In genomic region chr10:10830316-10831061, GRCh38 we compare ENCODE assay signal across 12 cellular contexts.
DNase-seq lines count a peak whose midpoint lies in the region; ATAC-seq and TF ChIP-seq lines count a peak whose summit lies in the region.
"Had no signal": no experiment of that assay in that cellular context is flagged by ENCODE, and none has a peak within 500 bp of the region (broad histone marks: within the 10 kb centered on the region; RNA-seq: fewer than 3 reads in every experiment).

No MANE protein-coding gene starts in this region.

- intact Hi-C loops in A673 (cut with micrococcal nuclease; ENCODE audit: unreplicated experiment), result no loop called here

- WGBS in mesenchymal stem cell, result no CpG with 5 or more reads among the region's 5 CpGs
- 60 to 66% methylated on average over 5 of the region's 5 CpGs for WGBS in upper lobe of left lung, 2 donors

- TF ChIP-seq POLR2A in upper lobe of left lung (IDR thresholded peaks at IDR 0.05), result no peak

- POLR2A ChIA-PET in A673 (lab: Charles Lee; ENCODE audit: low non-redundant PET), result no interaction called here

- peak; percentile 47 to 91 for ATAC-seq in upper lobe of left lung (ENCODE audit: low FRiP score in 2 of 2)
- ATAC-seq: stimulated activated naive CD8-positive, alpha-beta T cell treated with anti-CD3 and anti-CD28 coated beads, Interleukin-15, Interleukin-2, amounts not matched to agents 100 U/mL and 50 U/mL, for 24 hours had no signal

- no peak overlapping the region for H2BK5ac ChIP-seq in mesenchymal stem cell (ENCODE audit: low read depth, low read length, poor library complexity, severe bottlenecking)

- H2AFZ ChIP-seq in mesenchymal stem cell (ENCODE audit: low read depth, low read length), result no peak overlapping the region

- CTCF ChIA-PET in A673 (lab: Charles Lee), result no interaction called here

- H2AK5ac ChIP-seq in mesenchymal stem cell (ENCODE audit: low read length, severe bottlenecking), result no peak overlapping the region

- no peaks in the 10 kb centered on the region for H3K9me3 ChIP-seq in mesenchymal stem cell (ENCODE audit: control insufficient read depth, low read length)
- no peaks in the 10 kb centered on the region for H3K9me3 ChIP-seq in upper lobe of left lung
- no peaks in the 10 kb centered on the region for H3K9me3 ChIP-seq in A673 (ENCODE audit: low read depth, low read length, poor library complexity, severe bottlenecking)

- TF ChIP-seq CTCF in epithelial cell of esophagus (IDR thresholded peaks at IDR 0.05; ENCODE audit: insufficient read depth, low read depth, low read length, missing control alignments) (no peak), upper lobe of left lung (IDR thresholded peaks at IDR 0.05) (no peak), A673 (conservative IDR thresholded peaks at IDR 0.05; ENCODE audit: low read depth, low read length) (no peak)

- TF ChIP-seq EP300 in upper lobe of left lung (IDR thresholded peaks at IDR 0.05), result no peak

- H3K27me3 ChIP-seq in mesenchymal stem cell (ENCODE audit: control insufficient read depth in 1 of 2, insufficient read depth in 1 of 2, low read length in 2 of 2) (no peaks in the 10 kb centered on the region), upper lobe of left lung (no peaks in the 10 kb centered on the region), A673 (replicated peaks; ENCODE audit: insufficient read depth, low read depth, low read length, poor library complexity) (peaks cover 20% of the 10 kb centered on the region)

- H3K4ac ChIP-seq in mesenchymal stem cell (ENCODE audit: low read depth in 1 of 2, low read length in 2 of 2), result no peak overlapping the region

- H3K18ac ChIP-seq in mesenchymal stem cell (ENCODE audit: low read depth in 1 of 2, low read length in 2 of 2), result no peak overlapping the region

- H2BK120ac ChIP-seq in mesenchymal stem cell (ENCODE audit: low read depth, low read length), result no peak overlapping the region

- H3K4me1 ChIP-seq in mesenchymal stem cell (ENCODE audit: control insufficient read depth, insufficient read depth, low read depth, low read length) (peaks cover 3% of the 10 kb centered on the region), upper lobe of left lung (peaks cover 0 to 12% (median 3%) of the 10 kb centered on the region in 4 donors), A673 (ENCODE audit: insufficient read depth, low read length, poor library complexity, severe bottlenecking) (no peaks in the 10 kb centered on the region)

- H2BK15ac ChIP-seq in mesenchymal stem cell (ENCODE audit: low read depth, poor library complexity, severe bottlenecking), result no peak overlapping the region

- H3K23ac ChIP-seq in mesenchymal stem cell (ENCODE audit: low read length in 2 of 2), result no peak overlapping the region

- no peak overlapping the region for H2BK12ac ChIP-seq in mesenchymal stem cell (ENCODE audit: low read length in 2 of 2)

- H4K8ac ChIP-seq in mesenchymal stem cell (ENCODE audit: low read length), result no peak overlapping the region

- H3K4me3 ChIP-seq in epithelial cell of esophagus (ENCODE audit: low read length) (no peak overlapping the region), mesenchymal stem cell (ENCODE audit: insufficient read depth in 1 of 2, low read depth in 1 of 2, low read length in 2 of 2) (peak overlapping the region in 1 of 2 experiments; percentile 8), upper lobe of left lung (no peak overlapping the region), A673 (ENCODE audit: low read depth, low read length, poor library complexity, severe bottlenecking) (no peak overlapping the region)

- DNase-seq in NCI-H226 (peak; percentile 82), epithelial cell of esophagus (ENCODE audit: low read depth) (peak; percentile 87), mesenchymal stem cell (peak; percentile 93), upper lobe of left lung (no peak), NCI-H510A treated with DMSO at 0.1 percent for 48 hours (lab: John Stamatoyannopoulos, UW) (no peak), mucosa of gallbladder (ENCODE audit: low spot score) (no peak), A673 (ENCODE audit: low spot score) (no peak), H4 (ENCODE audit: low spot score) (no peak)
- DNase-seq: activated CD4-positive, alpha-beta T cell treated with anti-CD3 and anti-CD28 coated beads, Interleukin-2, amount 50 U/mL, for 4 hours; NCI-H1092 treated with DMSO at 0.1 percent for 48 hours; retina; stimulated activated naive CD8-positive, alpha-beta T cell treated with anti-CD3 and anti-CD28 coated beads, Interleukin-15, Interleukin-2, amounts not matched to agents 100 U/mL and 50 U/mL, for 24 hours had no signal

- H4K91ac ChIP-seq in mesenchymal stem cell (ENCODE audit: low read length), result no peak overlapping the region

- H3K36me3 ChIP-seq in mesenchymal stem cell (ENCODE audit: control insufficient read depth in 1 of 2, insufficient read depth in 2 of 2, low read depth in 1 of 2, low read length in 2 of 2) (no peaks in the 10 kb centered on the region), upper lobe of left lung (no peaks in the 10 kb centered on the region), A673 (ENCODE audit: insufficient read depth, low read length, poor library complexity, severe bottlenecking) (no peaks in the 10 kb centered on the region)

- peak overlapping the region; percentile 94 for H3K9ac ChIP-seq in mesenchymal stem cell (ENCODE audit: low read length)

- no peaks in the 10 kb centered on the region for H3K79me1 ChIP-seq in mesenchymal stem cell (replicated peaks; ENCODE audit: low read length, poor library complexity, severe bottlenecking)

- BruUV-seq in A673 (replicated peaks; lab: Mats Ljungman, UMichigan), result no TSS peak

- H3K14ac ChIP-seq in mesenchymal stem cell (ENCODE audit: low read length in 2 of 2), result no peak overlapping the region

- H3K4me2 ChIP-seq in mesenchymal stem cell (ENCODE audit: low read length, poor library complexity, severe bottlenecking), result no peak overlapping the region

- no peak overlapping the region for H3K27ac ChIP-seq in mesenchymal stem cell (ENCODE audit: low read length, poor library complexity, severe bottlenecking)
- H3K27ac ChIP-seq in upper lobe of left lung, result peak overlapping the region; percentile 75 to 83 (median 80)
- H3K27ac ChIP-seq in A673 (ENCODE audit: low read depth, low read length, poor library complexity, severe bottlenecking), result no peak overlapping the region

Comparison
In these comparisons a context has a peak if more than half of its experiments do, and no peak if none do; other contexts are left out.
1. DNase-seq: peak in NCI-H226 (single experiment), epithelial cell of esophagus (single experiment) and mesenchymal stem cell (single experiment); none in upper lobe of left lung (0 of 2), NCI-H510A treated with DMSO at 0.1 percent for 48 hours (single experiment), mucosa of gallbladder (single experiment), A673 (single experiment) and H4 (single experiment).
2. H3K27ac ChIP-seq: peak in upper lobe of left lung (4 of 4); none in mesenchymal stem cell (single experiment) and A673 (single experiment).